Comparison of ENCODE assay signal across 8 cellular contexts in genomic region chr11:75768909-75769771, GRCh38. TPM values are rescaled to one million over a fixed set of nuclear protein-coding genes. Genes with fewer than 3 reads are reported as not detected.
DNase-seq lines count a peak whose midpoint lies in the region; ATAC-seq and TF ChIP-seq lines count a peak whose summit lies in the region.

No MANE protein-coding gene starts in this region.

- H3K9me3 Mint-ChIP-seq in activated T-cell treated with anti-CD3 and anti-CD28 coated beads, Interleukin-2, amount 50 U/mL, for 4 hours, result no peaks in the 10 kb centered on the region

- intact Hi-C loops in ascending aorta (cut with DNase I), result loop anchor here (5.0 to 10.0 kb wide), 2 partner anchors 62 to 224 kb away; no protein-coding TSS in a partner anchor
- intact Hi-C loops in left colon (cut with DNase I, micrococcal nuclease), result no loop called here
- intact Hi-C loops in tibial artery (cut with DNase I; ENCODE audit: low total_unique reads), result no loop called here

- H3K27me3 ChIP-seq in ascending aorta, result no peaks in the 10 kb centered on the region
- H3K27me3 ChIP-seq in tibial artery, result peaks cover 0 to 4% of the 10 kb centered on the region in 2 donors

- no peaks in the 10 kb centered on the region for H3K36me3 Mint-ChIP-seq in activated T-cell treated with anti-CD3 and anti-CD28 coated beads, Interleukin-2, amount 50 U/mL, for 4 hours (ENCODE audit: insufficient read depth)

- TF ChIP-seq CTCF in ascending aorta (IDR thresholded peaks at IDR 0.05), result no peak
- TF ChIP-seq CTCF in tibial artery (IDR thresholded peaks at IDR 0.05), result no peak

- H3K4me1 ChIP-seq in ascending aorta, result peaks cover 9 to 13% of the 10 kb centered on the region in 2 donors
- peaks cover 0 to 25% (median 18%) of the 10 kb centered on the region in 4 donors for H3K4me1 ChIP-seq in tibial artery

- peak overlapping the region in 1 of 2 donors; percentile 31 for H3K27ac ChIP-seq in ascending aorta
- peak overlapping the region in 1 of 2 donors; percentile 10 for H3K27ac ChIP-seq in tibial artery

- H3K27me3 Mint-ChIP-seq in activated T-cell treated with anti-CD3 and anti-CD28 coated beads, Interleukin-2, amount 50 U/mL, for 4 hours (ENCODE audit: low read depth), result peaks cover 11% of the 10 kb centered on the region

- no peaks in the 10 kb centered on the region for H3K9me3 ChIP-seq in ascending aorta
- H3K9me3 ChIP-seq in tibial artery, result no peaks in the 10 kb centered on the region

- H3K36me3 ChIP-seq in ascending aorta (no peaks in the 10 kb centered on the region), tibial artery (no peaks in the 10 kb centered on the region)

- H3K4me3 ChIP-seq in ascending aorta (peak overlapping the region; percentile 66 to 69), tibial artery (peak overlapping the region; percentile 45 to 57)

- peaks cover 25% of the 10 kb centered on the region for H3K4me1 Mint-ChIP-seq in activated T-cell treated with anti-CD3 and anti-CD28 coated beads, Interleukin-2, amount 50 U/mL, for 4 hours (ENCODE audit: low read depth)

- ATAC-seq in activated T-cell treated with anti-CD3 and anti-CD28 coated beads, Interleukin-2, amount 50 U/mL, for 4 hours, result peak; percentile 6 to 10
- ATAC-seq in left colon (peak; percentile 53), HG02973 (IDR thresholded peaks at IDR 0.05; ENCODE audit: unreplicated experiment) (no peak)

- DNase-seq in activated T-cell treated with anti-CD3 and anti-CD28 coated beads, Interleukin-2, amount 50 U/mL, for 4 hours, result no peak
- DNase-seq in activated T-cell treated with anti-CD3 and anti-CD28 coated beads for 4 hours (no peak), ascending aorta (ENCODE audit: low spot score in 2 of 2) (no peak), left colon (no peak), tibial artery (peak in 1 of 2 donors; percentile 55), HCEC 1CT (no peak), hippocampal formation (lab: John Stamatoyannopoulos, UW) (no peak)

- H3K4me3 Mint-ChIP-seq in activated T-cell treated with anti-CD3 and anti-CD28 coated beads, Interleukin-2, amount 50 U/mL, for 4 hours, result peak overlapping the region; percentile 71

RNA-seq across cellular contexts. Expression of gene DGAT2, which starts 0.6 kb away (rescaled TPM):
- total RNA-seq in activated T-cell treated with anti-CD3 and anti-CD28 coated beads, Interleukin-2, amount 50 U/mL, for 4 hours, result 1 to 10 TPM; 5.0 to 9.8 (median 5.8) TPM
- total RNA-seq in ascending aorta (26.2 TPM), left colon (1 to 10 TPM; 1.7 to 3.3 TPM)

RNA-seq across cellular contexts. Expression of gene UVRAG, which starts 45.9 kb away (rescaled TPM):
- total RNA-seq in activated T-cell treated with anti-CD3 and anti-CD28 coated beads, Interleukin-2, amount 50 U/mL, for 4 hours, result 10 to 100 TPM; 14.4 to 15.8 (median 14.5) TPM
- 45.2 TPM for total RNA-seq in ascending aorta
- 10 to 100 TPM; 15.9 to 22.4 TPM for total RNA-seq in left colon

RNA-seq across cellular contexts. Expression of gene MOGAT2, which starts 51.5 kb away (rescaled TPM):
- total RNA-seq in activated T-cell treated with anti-CD3 and anti-CD28 coated beads, Interleukin-2, amount 50 U/mL, for 4 hours, result under 1 TPM in 1 of 3 donors, not detected in 2; 0.13 TPM
- not detected for total RNA-seq in ascending aorta
- 100 to 1,000 TPM; 169 to 204 TPM for total RNA-seq in left colon

Comparison
In these comparisons a context has a peak if more than half of its experiments do, and no peak if none do; other contexts are left out.
1. RNA of gene MOGAT2, which starts 51.5 kb away (total RNA-seq): 169 to 204 TPM in left colon; 0.13 TPM in activated T-cell treated with anti-CD3 and anti-CD28 coated beads, Interleukin-2, amount 50 U/mL, for 4 hours and not detected in ascending aorta (single experiment); every median in the first group is over 100 times any median in the second.